ENCODE assay signal across 8 cellular contexts in the genomic region with DNA sequence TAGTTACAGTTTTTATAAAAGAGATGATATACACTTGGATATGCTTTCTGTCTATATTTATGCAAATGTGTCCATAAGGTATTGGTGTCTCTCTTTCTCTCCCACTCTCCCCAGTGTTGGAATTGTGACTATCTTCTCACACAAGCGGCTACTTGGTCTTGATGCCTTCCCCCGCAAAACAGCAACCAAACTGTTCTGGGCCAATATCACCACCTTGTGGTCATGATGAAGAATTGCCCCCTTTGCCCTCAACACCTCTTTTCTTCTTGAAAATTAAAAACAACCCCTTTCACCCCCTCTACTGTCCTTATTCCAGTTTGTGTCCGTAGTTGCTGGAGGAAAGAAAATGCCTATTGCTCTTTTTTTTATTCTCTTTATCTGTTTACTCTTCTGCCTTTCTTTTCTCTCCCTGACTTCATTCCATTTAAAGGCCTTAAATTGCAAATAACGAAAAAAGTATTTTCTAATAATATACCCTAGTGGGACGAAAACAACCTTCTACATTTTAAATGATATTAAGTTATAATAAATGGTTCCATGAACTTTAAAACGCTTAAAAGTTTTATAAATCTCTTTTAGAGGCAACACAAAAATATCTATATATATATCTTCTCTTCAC.
DNase-seq lines count a peak whose midpoint lies in the region; ATAC-seq, FAIRE-seq and TF ChIP-seq lines count a peak whose summit lies in the region.

No MANE protein-coding gene starts in this region.

- H3K4me3 Mint-ChIP-seq in activated CD8-positive, alpha-beta T cell treated with anti-CD3 and anti-CD28 coated beads for 36 hours: peak overlapping the region; percentile 5

- no peak for FAIRE-seq in RCC 7860 (lab: Jason Lieb, UNC)

- H3K27me3 Mint-ChIP-seq in activated CD8-positive, alpha-beta T cell treated with anti-CD3 and anti-CD28 coated beads for 36 hours: no peaks in the 10 kb centered on the region

- H3K9me3 Mint-ChIP-seq in activated CD8-positive, alpha-beta T cell treated with anti-CD3 and anti-CD28 coated beads for 36 hours: no peaks in the 10 kb centered on the region

- intact Hi-C loops in activated CD8-positive, alpha-beta T cell treated with anti-CD3 and anti-CD28 coated beads for 36 hours (cut with micrococcal nuclease): loop anchor here (2.0 to 5.0 kb wide), 5 partner anchors 23 to 227 kb away; no protein-coding TSS in a partner anchor
- intact Hi-C loops in left lung (cut with DNase I): loop anchor here in 1 of 2 donors (10.0 kb wide), 1 partner anchor 155 kb away; no protein-coding TSS in a partner anchor

- H3K27ac ChIP-seq in 22Rv1 (no peak overlapping the region), left lung (no peak overlapping the region)

- H3K36me3 Mint-ChIP-seq in activated CD8-positive, alpha-beta T cell treated with anti-CD3 and anti-CD28 coated beads for 36 hours (ENCODE audit: low read depth): peaks cover 93% of the 10 kb centered on the region

- H3K4me1 ChIP-seq in left lung: no peaks in the 10 kb centered on the region

- H3K27me3 ChIP-seq in left lung: no peaks in the 10 kb centered on the region

- CTCF ChIA-PET in activated CD8-positive, alpha-beta T cell treated with anti-CD3 and anti-CD28 coated beads for 36 hours (lab: Charles Lee): interaction anchor here (0.7 to 12.6 kb wide), 36 partner anchors 9 to 277 kb away, joined by 3 to 145 read pairs (median 4); partner anchors contain the start of genes IKZF1 and ZPBP

- ATAC-seq in activated CD8-positive, alpha-beta T cell treated with anti-CD3 and anti-CD28 coated beads for 36 hours: peak; percentile 24
- ATAC-seq in left lung (peak; percentile 69), GM21447 (IDR thresholded peaks at IDR 0.05; ENCODE audit: unreplicated experiment) (no peak)

- peaks cover 0 to 28% of the 10 kb centered on the region in 2 donors for H3K36me3 ChIP-seq in left lung

- H3K4me3 ChIP-seq in left lung: no peak overlapping the region

- POLR2A ChIA-PET in activated CD8-positive, alpha-beta T cell treated with anti-CD3 and anti-CD28 coated beads for 36 hours (lab: Charles Lee): interaction anchor here (0.6 to 40.7 kb wide), 4 partner anchors 21 to 163 kb away, joined by 3 to 1646 read pairs (median 535); partner anchors contain the start of gene IKZF1

- H3K4me1 Mint-ChIP-seq in activated CD8-positive, alpha-beta T cell treated with anti-CD3 and anti-CD28 coated beads for 36 hours (ENCODE audit: low read depth): peaks cover 97% of the 10 kb centered on the region

- H3K9me3 ChIP-seq in left lung: peaks cover 0 to 4% of the 10 kb centered on the region in 2 donors

- DNase-seq in ELF-1 (ENCODE audit: low read depth, low spot score) (peak; percentile 71), NCI-H128 (lab: John Stamatoyannopoulos, UW; ENCODE audit: unreplicated experiment) (peak; percentile 29), left lung (no peak), RCC 7860 (ENCODE audit: low spot score) (no peak)
- peak; percentile 60 for DNase-seq in activated CD8-positive, alpha-beta T cell treated with anti-CD3 and anti-CD28 coated beads for 36 hours
- no peak for DNase-seq in stimulated activated CD4-positive, alpha-beta T cell treated with anti-CD3 and anti-CD28 coated beads, Interleukin-1b, Interleukin-23, amount 100 ng/mL, for 48 hours

- peak overlapping the region; percentile 95 for H3K27ac Mint-ChIP-seq in activated CD8-positive, alpha-beta T cell treated with anti-CD3 and anti-CD28 coated beads for 36 hours

- TF ChIP-seq CTCF in 22Rv1 (IDR thresholded peaks at IDR 0.05) (peak; percentile 78), left lung (IDR thresholded peaks at IDR 0.05) (peak; percentile 30 to 67)
- peak; percentile 94 for TF ChIP-seq CTCF in activated CD8-positive, alpha-beta T cell treated with anti-CD3 and anti-CD28 coated beads for 36 hours (IDR thresholded peaks at IDR 0.05)

Comparison
In these comparisons a context has a peak if more than half of its experiments do, and no peak if none do; other contexts are left out.
1. DNase-seq: peak in ELF-1 (single experiment), NCI-H128 (single experiment) and activated CD8-positive, alpha-beta T cell treated with anti-CD3 and anti-CD28 coated beads for 36 hours (single experiment); none in left lung (0 of 2), RCC 7860 (single experiment) and stimulated activated CD4-positive, alpha-beta T cell treated with anti-CD3 and anti-CD28 coated beads, Interleukin-1b, Interleukin-23, amount 100 ng/mL, for 48 hours (single experiment).
2. Peak in every context shown above with its lines, with median percentiles within 50 percentile points of each other: CTCF ChIP-seq.